In the genomic region with DNA sequence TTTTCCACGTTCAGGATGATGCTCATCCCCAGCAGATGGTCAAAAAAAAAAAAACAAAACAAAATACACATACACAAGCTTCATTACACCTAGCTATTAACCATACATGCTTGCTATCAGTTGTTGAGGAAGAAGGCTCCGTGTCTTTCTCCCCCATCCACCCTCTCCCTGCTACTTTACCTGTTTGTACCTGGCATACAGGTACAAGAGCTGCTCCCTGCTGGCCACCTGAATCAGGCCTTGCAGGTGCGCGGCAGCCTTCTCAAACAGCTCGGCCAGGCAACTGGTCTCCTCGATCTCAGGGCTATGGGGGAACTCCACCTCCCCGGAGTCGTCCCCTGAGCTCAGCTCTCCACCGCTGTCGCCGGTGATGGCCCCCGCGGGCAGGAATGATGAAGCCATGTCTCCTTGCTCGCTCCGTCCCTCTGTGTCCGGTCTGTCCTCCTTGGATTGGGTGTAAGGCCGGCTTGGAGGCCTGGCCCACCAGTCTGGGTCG, we compare ENCODE assay signal across 7 cellular contexts.
DNase-seq lines count a peak whose midpoint lies in the region; ATAC-seq and TF ChIP-seq lines count a peak whose summit lies in the region.

No MANE protein-coding gene starts in this region.

- H3K36me3 ChIP-seq in HUES6 (ENCODE audit: control insufficient read depth, insufficient read depth, low read length): 0 out of 2 replicates have a peak, but pooled peaks cover 6% of the 10 kb centered on the region

- peak; percentile 25 for ATAC-seq in GM21423 (IDR thresholded peaks at IDR 0.05; ENCODE audit: unreplicated experiment)

- H3K9me3 ChIP-seq in HUES6 (ENCODE audit: control insufficient read depth, insufficient read depth, low read depth, low read length): no peaks in the 10 kb centered on the region

- no peak for TF ChIP-seq CTCF in GM12865 (IDR thresholded peaks at IDR 0.05; ENCODE audit: insufficient read depth, low read depth, low read length, missing control alignments)
- no peak for TF ChIP-seq CTCF in fibroblast of pulmonary artery (IDR thresholded peaks at IDR 0.05; ENCODE audit: low read length, missing control alignments)

- DNase-seq in GM12865 (ENCODE audit: low read depth) (no peak), SW480 (ENCODE audit: low spot score) (peak; percentile 74), fibroblast of pulmonary artery (ENCODE audit: low read depth) (no peak), skeletal muscle cell (ENCODE audit: low read depth) (no peak), OCI-M1 (lab: John Stamatoyannopoulos, UW) (no peak)

- H3K4me3 ChIP-seq in GM12865 (ENCODE audit: low read depth, low read length) (peak overlapping the region; percentile 96), HUES6 (ENCODE audit: low read depth, low read length) (peak overlapping the region; percentile 98), fibroblast of pulmonary artery (replicated peaks; ENCODE audit: low read depth, low read length) (peak overlapping the region; percentile 96), skeletal muscle cell (ENCODE audit: low read depth, low read length) (peak overlapping the region; percentile 97)

- H3K4me1 ChIP-seq in HUES6 (ENCODE audit: control insufficient read depth, insufficient read depth, low read length): no peaks in the 10 kb centered on the region

- H3K9ac ChIP-seq in HUES6 (ENCODE audit: low read length): peak overlapping the region; percentile 90

- peak overlapping the region; percentile 78 for H3K27ac ChIP-seq in HUES6 (ENCODE audit: low read depth, low read length)

- H3K27me3 ChIP-seq in HUES6 (ENCODE audit: control insufficient read depth, insufficient read depth, low read length): no peaks in the 10 kb centered on the region
